ENCODE assay signal across 1 cellular context in genomic region chr1:248432201-248432600, GRCh38.
TF ChIP-seq lines count a peak whose summit lies in the region.

No MANE protein-coding gene starts in this region.

TF ChIP-seq in GM12878, 131 proteins besides CTCF, POLR2A, EP300 and RAD21:
- TF ChIP-seq SKIL (IDR thresholded peaks at IDR 0.05; ENCODE audit: low read depth, poor library complexity, severe bottlenecking) (peak; percentile 37), POLR2AphosphoS5 (IDR thresholded peaks at IDR 0.05; ENCODE audit: low read length) (0 out of 2 replicates have a peak, but pooled peaks have one; percentile 30)
- TF ChIP-seq, protein P1, sequence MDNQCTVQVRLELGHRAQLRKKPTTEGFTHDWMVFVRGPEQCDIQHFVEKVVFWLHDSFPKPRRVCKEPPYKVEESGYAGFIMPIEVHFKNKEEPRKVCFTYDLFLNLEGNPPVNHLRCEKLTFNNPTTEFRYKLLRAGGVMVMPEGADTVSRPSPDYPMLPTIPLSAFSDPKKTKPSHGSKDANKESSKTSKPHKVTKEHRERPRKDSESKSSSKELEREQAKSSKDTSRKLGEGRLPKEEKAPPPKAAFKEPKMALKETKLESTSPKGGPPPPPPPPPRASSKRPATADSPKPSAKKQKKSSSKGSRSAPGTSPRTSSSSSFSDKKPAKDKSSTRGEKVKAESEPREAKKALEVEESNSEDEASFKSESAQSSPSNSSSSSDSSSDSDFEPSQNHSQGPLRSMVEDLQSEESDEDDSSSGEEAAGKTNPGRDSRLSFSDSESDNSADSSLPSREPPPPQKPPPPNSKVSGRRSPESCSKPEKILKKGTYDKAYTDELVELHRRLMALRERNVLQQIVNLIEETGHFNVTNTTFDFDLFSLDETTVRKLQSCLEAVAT (IDR thresholded peaks at IDR 0.05): peak; percentile 51; the same call in 1 of the 2 replicates
